Comparison of ENCODE assay signal across 1 cellular context in the genomic region with DNA sequence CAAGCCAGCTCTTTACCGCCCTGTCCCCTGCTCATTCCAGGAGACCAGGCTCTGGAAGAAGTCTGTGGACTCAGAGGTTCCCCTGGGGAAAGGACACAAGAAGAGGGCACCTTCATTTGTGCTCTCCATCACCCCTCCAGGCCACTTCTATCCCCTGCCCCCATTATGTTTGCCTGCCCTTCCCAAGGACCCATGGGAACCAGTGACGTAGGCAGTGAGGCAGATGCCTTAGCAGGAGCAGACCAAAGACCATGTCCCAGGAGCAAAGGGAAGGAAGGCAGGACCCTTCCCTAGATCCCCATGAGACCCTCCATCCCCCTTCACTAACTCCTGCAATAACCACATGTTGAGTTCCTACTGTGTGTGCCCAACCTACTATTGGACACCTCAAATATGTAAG.
TF ChIP-seq lines count a peak whose summit lies in the region.

No MANE protein-coding gene starts in this region.

TF ChIP-seq in IMR-90, 13 proteins besides CTCF, POLR2A, EP300 and RAD21:
- TF ChIP-seq CHD1 (IDR thresholded peaks at IDR 0.05; ENCODE audit: low read depth, low read length) (no peak), MAFK (IDR thresholded peaks at IDR 0.05; ENCODE audit: low read depth, low read length) (no peak), NFE2L2 (IDR thresholded peaks at IDR 0.05; ENCODE audit: low read depth, low read length) (no peak), RFX5 (IDR thresholded peaks at IDR 0.05; ENCODE audit: low read depth, low read length) (no peak), MAZ (IDR thresholded peaks at IDR 0.05; ENCODE audit: borderline replicate concordance, low read depth, low read length) (no peak), USF2 (IDR thresholded peaks at IDR 0.05; ENCODE audit: low read depth, low read length) (no peak), BHLHE40 (IDR thresholded peaks at IDR 0.05; ENCODE audit: low read depth, low read length) (no peak), MXI1 (IDR thresholded peaks at IDR 0.05; ENCODE audit: borderline replicate concordance, low read depth, low read length) (no peak), RCOR1 (IDR thresholded peaks at IDR 0.05; ENCODE audit: insufficient replicate concordance, low read length) (no peak)
